ENCODE assay signal across 1 cellular context in the genomic region with DNA sequence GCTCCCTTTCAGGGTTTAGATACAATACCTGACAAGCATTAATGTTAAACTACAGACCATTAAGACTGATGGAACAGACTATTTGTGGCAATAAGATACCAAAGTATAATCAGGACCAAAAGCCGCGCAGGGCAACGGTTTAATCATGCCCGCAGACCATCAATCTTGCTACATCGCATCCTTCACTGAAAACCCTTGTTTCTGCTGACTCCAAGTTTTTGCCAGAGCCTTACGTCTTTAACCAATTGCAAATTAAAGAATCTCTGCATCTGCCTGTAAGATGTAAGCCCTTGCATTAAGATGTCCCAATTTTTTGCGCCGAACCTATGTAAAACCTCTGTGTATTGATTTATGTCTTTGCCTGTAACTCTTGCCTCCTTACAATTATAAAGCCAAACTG.
TF ChIP-seq lines count a peak whose summit lies in the region.

No MANE protein-coding gene starts in this region.

TF ChIP-seq in K562, 482 proteins besides CTCF, POLR2A, EP300 and RAD21 (continued from another document):
- TF ChIP-seq, protein P1, sequence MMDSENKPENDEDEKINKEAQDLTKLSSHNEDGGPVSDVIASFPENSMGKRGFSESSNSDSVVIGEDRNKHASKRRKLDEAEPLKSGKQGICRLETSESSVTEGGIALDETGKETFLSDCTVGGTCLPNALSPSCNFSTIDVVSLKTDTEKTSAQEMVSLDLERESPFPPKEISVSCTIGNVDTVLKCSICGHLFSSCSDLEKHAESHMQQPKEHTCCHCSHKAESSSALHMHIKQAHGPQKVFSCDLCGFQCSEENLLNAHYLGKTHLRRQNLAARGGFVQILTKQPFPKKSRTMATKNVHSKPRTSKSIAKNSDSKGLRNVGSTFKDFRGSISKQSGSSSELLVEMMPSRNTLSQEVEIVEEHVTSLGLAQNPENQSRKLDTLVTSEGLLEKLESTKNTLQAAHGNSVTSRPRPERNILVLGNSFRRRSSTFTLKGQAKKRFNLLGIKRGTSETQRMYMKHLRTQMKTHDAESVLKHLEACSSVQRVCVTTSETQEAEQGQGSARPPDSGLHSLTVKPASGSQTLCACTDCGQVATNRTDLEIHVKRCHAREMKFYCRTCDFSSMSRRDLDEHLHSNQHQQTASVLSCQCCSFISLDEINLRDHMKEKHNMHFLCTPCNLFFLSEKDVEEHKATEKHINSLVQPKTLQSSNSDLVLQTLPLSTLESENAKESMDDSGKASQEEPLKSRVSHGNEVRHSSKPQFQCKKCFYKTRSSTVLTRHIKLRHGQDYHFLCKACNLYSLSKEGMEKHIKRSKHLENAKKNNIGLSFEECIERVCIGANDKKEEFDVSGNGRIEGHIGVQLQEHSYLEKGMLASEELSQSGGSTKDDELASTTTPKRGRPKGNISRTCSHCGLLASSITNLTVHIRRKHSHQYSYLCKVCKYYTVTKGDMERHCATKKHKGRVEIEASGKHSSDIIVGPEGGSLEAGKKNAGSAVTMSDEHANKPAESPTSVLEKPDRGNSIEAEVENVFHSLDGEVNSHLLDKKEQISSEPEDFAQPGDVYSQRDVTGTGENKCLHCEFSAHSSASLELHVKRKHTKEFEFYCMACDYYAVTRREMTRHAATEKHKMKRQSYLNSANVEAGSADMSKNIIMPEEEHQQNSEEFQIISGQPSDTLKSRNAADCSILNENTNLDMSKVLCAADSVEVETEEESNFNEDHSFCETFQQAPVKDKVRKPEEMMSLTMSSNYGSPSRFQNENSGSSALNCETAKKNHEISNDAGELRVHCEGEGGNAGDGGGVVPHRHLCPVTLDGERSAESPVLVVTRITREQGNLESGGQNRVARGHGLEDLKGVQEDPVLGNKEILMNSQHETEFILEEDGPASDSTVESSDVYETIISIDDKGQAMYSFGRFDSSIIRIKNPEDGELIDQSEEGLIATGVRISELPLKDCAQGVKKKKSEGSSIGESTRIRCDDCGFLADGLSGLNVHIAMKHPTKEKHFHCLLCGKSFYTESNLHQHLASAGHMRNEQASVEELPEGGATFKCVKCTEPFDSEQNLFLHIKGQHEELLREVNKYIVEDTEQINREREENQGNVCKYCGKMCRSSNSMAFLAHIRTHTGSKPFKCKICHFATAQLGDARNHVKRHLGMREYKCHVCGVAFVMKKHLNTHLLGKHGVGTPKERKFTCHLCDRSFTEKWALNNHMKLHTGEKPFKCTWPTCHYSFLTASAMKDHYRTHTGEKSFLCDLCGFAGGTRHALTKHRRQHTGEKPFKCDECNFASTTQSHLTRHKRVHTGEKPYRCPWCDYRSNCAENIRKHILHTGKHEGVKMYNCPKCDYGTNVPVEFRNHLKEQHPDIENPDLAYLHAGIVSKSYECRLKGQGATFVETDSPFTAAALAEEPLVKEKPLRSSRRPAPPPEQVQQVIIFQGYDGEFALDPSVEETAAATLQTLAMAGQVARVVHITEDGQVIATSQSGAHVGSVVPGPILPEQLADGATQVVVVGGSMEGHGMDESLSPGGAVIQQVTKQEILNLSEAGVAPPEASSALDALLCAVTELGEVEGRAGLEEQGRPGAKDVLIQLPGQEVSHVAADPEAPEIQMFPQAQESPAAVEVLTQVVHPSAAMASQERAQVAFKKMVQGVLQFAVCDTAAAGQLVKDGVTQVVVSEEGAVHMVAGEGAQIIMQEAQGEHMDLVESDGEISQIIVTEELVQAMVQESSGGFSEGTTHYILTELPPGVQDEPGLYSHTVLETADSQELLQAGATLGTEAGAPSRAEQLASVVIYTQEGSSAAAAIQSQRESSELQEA (IDR thresholded peaks at IDR 0.05; ENCODE audit: low read depth) = no peak
- TF ChIP-seq, protein P2, sequence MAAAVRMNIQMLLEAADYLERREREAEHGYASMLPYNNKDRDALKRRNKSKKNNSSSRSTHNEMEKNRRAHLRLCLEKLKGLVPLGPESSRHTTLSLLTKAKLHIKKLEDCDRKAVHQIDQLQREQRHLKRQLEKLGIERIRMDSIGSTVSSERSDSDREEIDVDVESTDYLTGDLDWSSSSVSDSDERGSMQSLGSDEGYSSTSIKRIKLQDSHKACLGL (CRISPR knock-in tag; IDR thresholded peaks at IDR 0.05; ENCODE audit: borderline replicate concordance, poor library complexity, severe bottlenecking) = no peak
- TF ChIP-seq C11orf30 (IDR thresholded peaks at IDR 0.05; ENCODE audit: low read depth) (0 out of 2 replicates have a peak, but pooled peaks have one; percentile 25), NR3C1 (CRISPR knock-in tag; IDR thresholded peaks at IDR 0.05) (no peak), ZNF778 (CRISPR knock-in tag; IDR thresholded peaks at IDR 0.05) (no peak), CXXC5 (CRISPR knock-in tag; IDR thresholded peaks at IDR 0.05) (no peak), HCFC1 (IDR thresholded peaks at IDR 0.05; ENCODE audit: low read depth, low read length) (no peak), CBX8 (IDR thresholded peaks at IDR 0.05; ENCODE audit: borderline replicate concordance, extremely low read depth, low read depth, low read length, poor library complexity, severe bottlenecking) (no peak), ZNF316 (IDR thresholded peaks at IDR 0.05) (peak; percentile 49; the same call in 1 of the 2 replicates), ZBTB17 (CRISPR knock-in tag; IDR thresholded peaks at IDR 0.05) (no peak)
